ENCODE assay signal across 14 cellular contexts in genomic region chr4:76485450-76485849, GRCh38. TPM values are rescaled to one million over a fixed set of nuclear protein-coding genes. Genes with fewer than 3 reads are reported as not detected.
DNase-seq lines count a peak whose midpoint lies in the region; ATAC-seq and TF ChIP-seq lines count a peak whose summit lies in the region.
"Had no signal": no experiment of that assay in that cellular context is flagged by ENCODE, and none has a peak within 500 bp of the region (broad histone marks: within the 10 kb centered on the region; RNA-seq: fewer than 3 reads in every experiment).

No MANE protein-coding gene starts in this region.

- H3K4me3 ChIP-seq in HAP-1 = no peak overlapping the region
- no peak overlapping the region for H3K4me3 ChIP-seq in fibroblast of pulmonary artery (replicated peaks; ENCODE audit: low read depth, low read length)
- peak overlapping the region; percentile 6 for H3K4me3 ChIP-seq in neural progenitor cell
- H3K4me3 ChIP-seq in CD8-positive, alpha-beta T cell (ENCODE audit: low read depth, low read length) = no peak overlapping the region
- H3K4me3 ChIP-seq: SJCRH30, skin epidermis had no signal

- peaks cover 2% of the 10 kb centered on the region for H3K27me3 Mint-ChIP-seq in neural progenitor cell (ENCODE audit: insufficient read depth, low read depth)
- H3K27me3 Mint-ChIP-seq in activated T-helper 17 cell treated with anti-CD3 and anti-CD28 coated beads, Interleukin-2, amount 50 U/mL, for 72 hours = peaks cover 19% of the 10 kb centered on the region
- peaks cover 4% of the 10 kb centered on the region for H3K27me3 Mint-ChIP-seq in CD8-positive, alpha-beta T cell (ENCODE audit: low read depth)
- H3K27me3 Mint-ChIP-seq: dendritic cell treated with granulocyte-macrophage colony-stimulating factor and Interleukin-4, amounts not matched to agents 40 ng/mL and 50 ng/mL, for 4 days had no signal

- ATAC-seq in activated T-helper 17 cell treated with anti-CD3 and anti-CD28 coated beads, Interleukin-2, amount 50 U/mL, for 72 hours (replicated peaks) = no peak
- ATAC-seq in CD8-positive, alpha-beta T cell = no peak
- ATAC-seq: naive thymus-derived CD4-positive, alpha-beta T cell had no signal

- in situ Hi-C loops in HAP-1 (cut with MboI; ENCODE audit: low sequenced_read_pairs) = no loop called here

- TF ChIP-seq CTCF in fibroblast of pulmonary artery (IDR thresholded peaks at IDR 0.05; ENCODE audit: low read length, missing control alignments) = no peak
- TF ChIP-seq CTCF in neural progenitor cell (IDR thresholded peaks at IDR 0.05) = no peak
- TF ChIP-seq CTCF in CD8-positive, alpha-beta T cell (IDR thresholded peaks at IDR 0.05) = no peak

- H3K27me3 ChIP-seq in HAP-1 (ENCODE audit: low read depth) (no peaks in the 10 kb centered on the region), neural progenitor cell (no peaks in the 10 kb centered on the region)
- no peaks in the 10 kb centered on the region for H3K27me3 ChIP-seq in CD8-positive, alpha-beta T cell (ENCODE audit: insufficient read depth, low read length)
- H3K27me3 ChIP-seq: SJCRH30 had no signal

- no peaks in the 10 kb centered on the region for H4K20me1 ChIP-seq in neural progenitor cell (ENCODE audit: low read depth)

- H2AFZ ChIP-seq in neural progenitor cell (replicated peaks) = no peak overlapping the region

- H3K4me2 ChIP-seq in neural progenitor cell = peak overlapping the region; percentile 63

- H3K9ac ChIP-seq in neural progenitor cell = no peak overlapping the region

- H3K4me1 Mint-ChIP-seq in neural progenitor cell = peaks cover 24% of the 10 kb centered on the region
- no peaks in the 10 kb centered on the region for H3K4me1 Mint-ChIP-seq in activated T-helper 17 cell treated with anti-CD3 and anti-CD28 coated beads, Interleukin-2, amount 50 U/mL, for 72 hours
- H3K4me1 Mint-ChIP-seq in CD8-positive, alpha-beta T cell (ENCODE audit: low read depth) = no peaks in the 10 kb centered on the region
- H3K4me1 Mint-ChIP-seq: activated naive CD4-positive, alpha-beta T cell treated with anti-CD3 and anti-CD28 coated beads, Interleukin-2, amount 50 U/mL, for 24 hours; naive thymus-derived CD4-positive, alpha-beta T cell had no signal

- intact Hi-C loops in CD8-positive, alpha-beta T cell (cut with DNase I, micrococcal nuclease) = no loop called here

- H3K4me1 ChIP-seq in HAP-1 (peaks cover 46% of the 10 kb centered on the region), neural progenitor cell (peaks cover 24% of the 10 kb centered on the region)
- no peaks in the 10 kb centered on the region for H3K4me1 ChIP-seq in CD8-positive, alpha-beta T cell (ENCODE audit: insufficient read depth, low read length)

- H3K9me3 ChIP-seq in HAP-1 (peaks cover 5% of the 10 kb centered on the region; the same call in 1 of the 2 replicates), neural progenitor cell (ENCODE audit: low read depth) (peaks cover 10% of the 10 kb centered on the region)
- no peaks in the 10 kb centered on the region for H3K9me3 ChIP-seq in CD8-positive, alpha-beta T cell (ENCODE audit: low read length)

- peaks cover 51% of the 10 kb centered on the region for H3K9me3 Mint-ChIP-seq in neural progenitor cell
- H3K9me3 Mint-ChIP-seq in activated T-helper 17 cell treated with anti-CD3 and anti-CD28 coated beads, Interleukin-2, amount 50 U/mL, for 72 hours = peaks cover 5% of the 10 kb centered on the region
- peaks cover 12% of the 10 kb centered on the region for H3K9me3 Mint-ChIP-seq in CD8-positive, alpha-beta T cell

- H3K36me3 Mint-ChIP-seq in neural progenitor cell = peaks cover 42% of the 10 kb centered on the region
- H3K36me3 Mint-ChIP-seq in activated T-helper 17 cell treated with anti-CD3 and anti-CD28 coated beads, Interleukin-2, amount 50 U/mL, for 72 hours (ENCODE audit: low read depth) = no peaks in the 10 kb centered on the region
- H3K36me3 Mint-ChIP-seq in CD8-positive, alpha-beta T cell = no peaks in the 10 kb centered on the region
- H3K36me3 Mint-ChIP-seq: activated naive CD4-positive, alpha-beta T cell treated with anti-CD3 and anti-CD28 coated beads, Interleukin-2, amount 50 U/mL, for 24 hours had no signal

- H3K4me3 Mint-ChIP-seq in neural progenitor cell = no peak overlapping the region
- no peak overlapping the region for H3K4me3 Mint-ChIP-seq in activated T-helper 17 cell treated with anti-CD3 and anti-CD28 coated beads, Interleukin-2, amount 50 U/mL, for 72 hours
- no peak overlapping the region for H3K4me3 Mint-ChIP-seq in CD8-positive, alpha-beta T cell
- H3K4me3 Mint-ChIP-seq: activated naive CD4-positive, alpha-beta T cell treated with anti-CD3 and anti-CD28 coated beads, Interleukin-2, amount 50 U/mL, for 24 hours; dendritic cell treated with granulocyte-macrophage colony-stimulating factor and Interleukin-4, amounts not matched to agents 40 ng/mL and 50 ng/mL, for 4 days; naive thymus-derived CD4-positive, alpha-beta T cell had no signal

- DNase-seq in HAP-1 (ENCODE audit: low spot score in 2 of 2) (peak; percentile 72 to 93), NCI-H146 treated with DMSO at 0.1 percent for 48 hours (lab: John Stamatoyannopoulos, UW; ENCODE audit: unreplicated experiment) (peak; percentile 55), fibroblast of pulmonary artery (ENCODE audit: low read depth) (peak; percentile 4), neural progenitor cell (ENCODE audit: low spot score) (peak; percentile 40), NCI-H1930 (lab: John Stamatoyannopoulos, UW) (no peak)
- DNase-seq in CD8-positive, alpha-beta T cell = no peak
- DNase-seq: kidney; naive thymus-derived CD4-positive, alpha-beta T cell; NCI-H526 treated with DMSO at 0.1 percent for 48 hours; SJCRH30 had no signal

- H3K36me3 ChIP-seq in HAP-1 (replicated peaks) = no peaks in the 10 kb centered on the region
- H3K36me3 ChIP-seq in neural progenitor cell = peaks cover 4% of the 10 kb centered on the region
- no peaks in the 10 kb centered on the region for H3K36me3 ChIP-seq in CD8-positive, alpha-beta T cell (ENCODE audit: insufficient read depth, low read length)
- H3K36me3 ChIP-seq: SJCRH30 had no signal

- H3K79me2 ChIP-seq in neural progenitor cell (ENCODE audit: low read depth) = peaks cover 63% of the 10 kb centered on the region

- POLR2A ChIA-PET in CD8-positive, alpha-beta T cell (lab: Charles Lee) = no interaction called here

- CTCF ChIA-PET in CD8-positive, alpha-beta T cell (lab: Charles Lee) = no interaction called here

- peak overlapping the region; percentile 81 for H3K27ac ChIP-seq in neural progenitor cell
- no peak overlapping the region for H3K27ac ChIP-seq in CD8-positive, alpha-beta T cell (ENCODE audit: low read depth, low read length)
- H3K27ac ChIP-seq: SJCRH30, skin epidermis had no signal

- peak overlapping the region; percentile 15 for H3K27ac Mint-ChIP-seq in neural progenitor cell
- H3K27ac Mint-ChIP-seq in activated T-helper 17 cell treated with anti-CD3 and anti-CD28 coated beads, Interleukin-2, amount 50 U/mL, for 72 hours = no peak overlapping the region
- no peak overlapping the region for H3K27ac Mint-ChIP-seq in CD8-positive, alpha-beta T cell
- H3K27ac Mint-ChIP-seq: activated naive CD4-positive, alpha-beta T cell treated with anti-CD3 and anti-CD28 coated beads, Interleukin-2, amount 50 U/mL, for 24 hours; dendritic cell treated with granulocyte-macrophage colony-stimulating factor and Interleukin-4, amounts not matched to agents 40 ng/mL and 50 ng/mL, for 4 days; naive thymus-derived CD4-positive, alpha-beta T cell had no signal

- H3F3A ChIP-seq in neural progenitor cell (ENCODE audit: low read depth) = peaks cover 23% of the 10 kb centered on the region

RNA-seq across cellular contexts. Expression of gene SHROOM3, which starts 50.4 kb away (rescaled TPM):
- 36.6 and 52.7 TPM in 2 replicates for total RNA-seq in neural progenitor cell (ENCODE audit: low replicate concordance)
- not detected for total RNA-seq in activated T-helper 17 cell treated with anti-CD3 and anti-CD28 coated beads, Interleukin-2, amount 50 U/mL, for 72 hours
- not detected for total RNA-seq in CD8-positive, alpha-beta T cell
- total RNA-seq: naive thymus-derived CD4-positive, alpha-beta T cell had no signal

Comparison
In these comparisons a context has a peak if more than half of its experiments do, and no peak if none do; other contexts are left out.
1. DNase-seq: peak in HAP-1 (2 of 2), NCI-H146 treated with DMSO at 0.1 percent for 48 hours (single experiment), fibroblast of pulmonary artery (single experiment) and neural progenitor cell (single experiment); none in NCI-H1930 (0 of 2) and CD8-positive, alpha-beta T cell (0 of 7).
2. RNA of gene SHROOM3, which starts 50.4 kb away (total RNA-seq): 36.6 to 52.7 TPM in neural progenitor cell; not detected in activated T-helper 17 cell treated with anti-CD3 and anti-CD28 coated beads, Interleukin-2, amount 50 U/mL, for 72 hours and not detected in CD8-positive, alpha-beta T cell; every median in the first group is over 10 times any median in the second.